ENCODE assay signal across 1 cellular context in genomic region chr19:1992759-1993260, GRCh38.
TF ChIP-seq lines count a peak whose summit lies in the region.

No MANE protein-coding gene starts in this region.

TF ChIP-seq in HCT116, 20 proteins besides CTCF, POLR2A, EP300 and RAD21:
- TF ChIP-seq REST (IDR thresholded peaks at IDR 0.05; ENCODE audit: low read depth) (no peak), SP1 (IDR thresholded peaks at IDR 0.05; ENCODE audit: low read depth) (no peak), ATF3 (IDR thresholded peaks at IDR 0.05) (no peak), ZNF274 (IDR thresholded peaks at IDR 0.05; ENCODE audit: low read depth, low read length) (no peak)
TF ChIP-seq in HCT116: peak in this region for 0.
